Comparison of ENCODE assay signal across 8 cellular contexts in genomic region chr10:104925232-104925851, GRCh38.
DNase-seq lines count a peak whose midpoint lies in the region; ATAC-seq, FAIRE-seq and TF ChIP-seq lines count a peak whose summit lies in the region.

No MANE protein-coding gene starts in this region.

- H3K27me3 Mint-ChIP-seq in activated T-cell treated with anti-CD3 and anti-CD28 coated beads, Interleukin-2, amount 50 U/mL, for 72 hours (ENCODE audit: low read depth) = no peaks in the 10 kb centered on the region
- H3K27me3 Mint-ChIP-seq in stimulated activated naive B cell treated with anti-CD40 and anti-IgM and Interleukin-4, amounts not matched to agents 10 μg/mL and 1 μg/mL and 100 μg/mL, for 72 hours = peaks cover 0 to 3% of the 10 kb centered on the region in 2 donors

- no peak overlapping the region for H3K4me3 Mint-ChIP-seq in activated T-cell treated with anti-CD3 and anti-CD28 coated beads, Interleukin-2, amount 50 U/mL, for 72 hours
- H3K4me3 Mint-ChIP-seq in stimulated activated naive B cell treated with anti-CD40 and anti-IgM and Interleukin-4, amounts not matched to agents 10 μg/mL and 1 μg/mL and 100 μg/mL, for 72 hours = no peak overlapping the region

- DNase-seq in GM12892 (ENCODE audit: insufficient read length) (no peak), LHCN-M2 (ENCODE audit: low read depth) (peak; percentile 6), iPS-NIHi7 (ENCODE audit: extremely low spot score) (peak; percentile 52)
- peak; percentile 31 to 40 for DNase-seq in activated T-cell treated with anti-CD3 and anti-CD28 coated beads, Interleukin-2, amount 50 U/mL, for 72 hours
- no peak for DNase-seq in stimulated activated naive B cell treated with anti-CD40 and anti-IgM and Interleukin-4, amounts not matched to agents 10 μg/mL and 1 μg/mL and 100 μg/mL, for 72 hours

- peak; percentile 33 for FAIRE-seq in GM12892 (lab: Jason Lieb, UNC)

- no peak for TF ChIP-seq POLR2A in GM12892 (IDR thresholded peaks at IDR 0.05; ENCODE audit: low read depth, low read length)

- H3K27ac Mint-ChIP-seq in activated T-cell treated with anti-CD3 and anti-CD28 coated beads, Interleukin-2, amount 50 U/mL, for 72 hours = no peak overlapping the region
- no peak overlapping the region for H3K27ac Mint-ChIP-seq in stimulated activated naive B cell treated with anti-CD40 and anti-IgM and Interleukin-4, amounts not matched to agents 10 μg/mL and 1 μg/mL and 100 μg/mL, for 72 hours

- peak in 1 of 2 donors; percentile 36 for ATAC-seq in activated T-cell treated with anti-CD3 and anti-CD28 coated beads, Interleukin-2, amount 50 U/mL, for 72 hours (replicated peaks in 1 of 2)
- peak; percentile 50 to 57 for ATAC-seq in stimulated activated naive B cell treated with anti-CD40 and anti-IgM and Interleukin-4, amounts not matched to agents 10 μg/mL and 1 μg/mL and 100 μg/mL, for 72 hours (replicated peaks)
- ATAC-seq in GM18868 (IDR thresholded peaks at IDR 0.05; ENCODE audit: unreplicated experiment) (no peak), HG02938 (IDR thresholded peaks at IDR 0.05; ENCODE audit: unreplicated experiment) (no peak)

- TF ChIP-seq CTCF in C4-2B (conservative IDR thresholded peaks at IDR 0.05) = peak; percentile 90

- H3K4me1 Mint-ChIP-seq in activated T-cell treated with anti-CD3 and anti-CD28 coated beads, Interleukin-2, amount 50 U/mL, for 72 hours (ENCODE audit: low read depth) = no peaks in the 10 kb centered on the region
- no peaks in the 10 kb centered on the region for H3K4me1 Mint-ChIP-seq in stimulated activated naive B cell treated with anti-CD40 and anti-IgM and Interleukin-4, amounts not matched to agents 10 μg/mL and 1 μg/mL and 100 μg/mL, for 72 hours

- H3K27ac ChIP-seq in C4-2B = no peak overlapping the region

- no peaks in the 10 kb centered on the region for H3K36me3 Mint-ChIP-seq in activated T-cell treated with anti-CD3 and anti-CD28 coated beads, Interleukin-2, amount 50 U/mL, for 72 hours (ENCODE audit: insufficient read depth in 2 of 2)
- H3K36me3 Mint-ChIP-seq in stimulated activated naive B cell treated with anti-CD40 and anti-IgM and Interleukin-4, amounts not matched to agents 10 μg/mL and 1 μg/mL and 100 μg/mL, for 72 hours = no peaks in the 10 kb centered on the region

- H3K9me3 Mint-ChIP-seq in activated T-cell treated with anti-CD3 and anti-CD28 coated beads, Interleukin-2, amount 50 U/mL, for 72 hours = no peaks in the 10 kb centered on the region
- no peaks in the 10 kb centered on the region for H3K9me3 Mint-ChIP-seq in stimulated activated naive B cell treated with anti-CD40 and anti-IgM and Interleukin-4, amounts not matched to agents 10 μg/mL and 1 μg/mL and 100 μg/mL, for 72 hours

Comparison
In these comparisons a context has a peak if more than half of its experiments do, and no peak if none do; other contexts are left out.
1. DNase-seq: peak in LHCN-M2 (single experiment), activated T-cell treated with anti-CD3 and anti-CD28 coated beads, Interleukin-2, amount 50 U/mL, for 72 hours (2 of 2) and iPS-NIHi7 (single experiment); none in GM12892 (single experiment) and stimulated activated naive B cell treated with anti-CD40 and anti-IgM and Interleukin-4, amounts not matched to agents 10 μg/mL and 1 μg/mL and 100 μg/mL, for 72 hours (single experiment).
2. ATAC-seq: peak in stimulated activated naive B cell treated with anti-CD40 and anti-IgM and Interleukin-4, amounts not matched to agents 10 μg/mL and 1 μg/mL and 100 μg/mL, for 72 hours (2 of 2); none in GM18868 (single experiment) and HG02938 (single experiment).